10 cellular contexts compared by ENCODE assay signal in the genomic region with DNA sequence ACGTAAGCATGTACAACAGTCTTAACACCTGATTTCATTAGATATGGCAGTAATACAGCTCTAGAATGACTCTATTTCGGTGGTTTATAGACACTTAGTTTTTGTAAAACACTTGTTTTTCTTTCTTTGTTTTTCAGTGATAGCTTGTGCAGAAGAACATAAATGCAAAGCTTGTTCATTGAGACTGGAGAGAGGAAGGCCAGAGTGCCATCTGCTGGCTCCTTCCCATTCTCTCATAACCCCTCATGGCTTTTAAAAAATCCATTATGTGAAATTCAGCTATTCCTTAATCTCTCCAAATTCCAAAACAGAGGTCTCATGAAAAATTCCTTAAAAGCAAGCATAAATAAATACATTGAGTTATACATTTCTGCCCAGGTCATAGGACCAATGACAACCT.
DNase-seq lines count a peak whose midpoint lies in the region; ATAC-seq, FAIRE-seq and TF ChIP-seq lines count a peak whose summit lies in the region.
"Had no signal": no experiment of that assay in that cellular context is flagged by ENCODE, and none has a peak within 500 bp of the region (broad histone marks: within the 10 kb centered on the region; RNA-seq: fewer than 3 reads in every experiment).

No MANE protein-coding gene starts in this region.

- H3K9ac ChIP-seq in kidney (ENCODE audit: low read length in 2 of 2): no peak overlapping the region

- peaks cover 0 to 3% (median 0%) of the 10 kb centered on the region in 4 donors for H3K4me1 ChIP-seq in tibial artery
- H3K4me1 ChIP-seq in kidney (ENCODE audit: control insufficient read depth in 1 of 2, insufficient read depth in 1 of 2, low read depth in 1 of 2, low read length in 2 of 2): no peaks in the 10 kb centered on the region

- H3K36me3 ChIP-seq in tibial artery (no peaks in the 10 kb centered on the region), kidney (ENCODE audit: control insufficient read depth in 1 of 2, insufficient read depth in 2 of 2, low read length in 2 of 2) (no peaks in the 10 kb centered on the region)

- DNase-seq in NOMO-1 treated with dmso at 0.1 percent for 144 hours (lab: John Stamatoyannopoulos, UW; ENCODE audit: unreplicated experiment) (peak; percentile 17), NOMO-1 treated with DMSO at 0.1 percent for 48 hours (lab: John Stamatoyannopoulos, UW; ENCODE audit: unreplicated experiment) (no peak), SK-MEL-5 (ENCODE audit: low read depth, low spot score) (peak; percentile 32), foreskin fibroblast (peak; percentile 37 to 79), tibial artery (no peak), kidney (no peak), NCI-H345 (lab: John Stamatoyannopoulos, UW) (no peak)
- DNase-seq: CD4-positive, alpha-beta T cell; NCI-H2107 had no signal

- H3K27me3 ChIP-seq in tibial artery: no peaks in the 10 kb centered on the region

- peak; percentile 52 for TF ChIP-seq CTCF in foreskin fibroblast (IDR thresholded peaks at IDR 0.05; ENCODE audit: low read depth, low read length)
- TF ChIP-seq CTCF in tibial artery (IDR thresholded peaks at IDR 0.05): peak; percentile 23 to 29
- no peak for TF ChIP-seq CTCF in kidney (IDR thresholded peaks at IDR 0.05; ENCODE audit: borderline replicate concordance, extremely low read depth, insufficient read depth)

- in situ Hi-C loops in SK-MEL-5 (cut with HindIII; ENCODE audit: low pct_unique_long_range_greater_than_20kb, low sequenced_read_pairs): no loop called here

- no peak for ATAC-seq in HG02840 (IDR thresholded peaks at IDR 0.05; ENCODE audit: low FRiP score, unreplicated experiment)

- H3K27ac ChIP-seq in tibial artery: no peak overlapping the region
- H3K27ac ChIP-seq in kidney (ENCODE audit: low read depth in 2 of 2, low read length in 2 of 2): no peak overlapping the region

- intact Hi-C loops in tibial artery (cut with DNase I; ENCODE audit: low total_unique reads): loop anchor here (5.0 to 10.0 kb wide), 2 partner anchors 112 to 304 kb away; no protein-coding TSS in a partner anchor
- intact Hi-C loops in kidney (cut with DNase I): no loop called here

- FAIRE-seq in kidney (lab: Jason Lieb, UNC): no peak

- no peaks in the 10 kb centered on the region for H3K9me3 ChIP-seq in tibial artery
- no peaks in the 10 kb centered on the region for H3K9me3 ChIP-seq in kidney (ENCODE audit: control insufficient read depth in 1 of 2, low read length in 2 of 2)

- H3K4me3 ChIP-seq in foreskin fibroblast (ENCODE audit: low read depth in 1 of 2, low read length in 2 of 2): no peak overlapping the region
- H3K4me3 ChIP-seq in tibial artery: no peak overlapping the region
- H3K4me3 ChIP-seq in kidney (ENCODE audit: low read length in 2 of 2): no peak overlapping the region

Comparison
In these comparisons a context has a peak if more than half of its experiments do, and no peak if none do; other contexts are left out.
1. DNase-seq: peak in NOMO-1 treated with dmso at 0.1 percent for 144 hours (single experiment), SK-MEL-5 (single experiment) and foreskin fibroblast (2 of 2); none in NOMO-1 treated with DMSO at 0.1 percent for 48 hours (single experiment), tibial artery (0 of 2), kidney (single experiment) and NCI-H345 (single experiment).